In the genomic region with DNA sequence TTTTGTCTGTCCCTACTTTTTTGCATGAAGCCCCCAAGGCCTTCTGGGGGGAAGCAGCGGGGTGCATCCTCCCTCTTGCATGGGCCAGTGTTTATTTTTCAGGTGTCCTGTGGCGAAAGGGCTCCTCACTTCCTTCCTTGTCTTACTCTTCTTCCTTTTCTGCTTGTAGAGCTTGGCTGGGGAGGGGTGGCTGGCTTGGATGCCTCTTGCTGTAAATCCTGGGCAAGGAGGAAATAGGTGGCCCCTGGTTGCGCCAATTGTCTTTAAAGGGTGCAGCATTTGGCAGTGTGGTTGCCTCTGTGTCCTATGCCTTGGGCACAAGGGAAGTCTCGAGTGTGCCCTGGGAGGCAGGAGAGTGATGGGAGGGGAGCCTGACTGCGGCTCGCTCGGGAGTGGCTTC, we compare ENCODE assay signal across 23 cellular contexts.
"Had no signal": no experiment of that assay in that cellular context is flagged by ENCODE, and none has a peak within 500 bp of the region (broad histone marks: within the 10 kb centered on the region; RNA-seq: fewer than 3 reads in every experiment).

No MANE protein-coding gene starts in this region.

- H3K4me1 ChIP-seq: heart right ventricle, lower lobe of right lung, right atrium auricular region, stomach, testis, thyroid gland, transverse colon, upper lobe of left lung had no signal

- H3K27ac ChIP-seq: heart right ventricle, hepatocyte, lower lobe of right lung, ovary, right atrium auricular region, skin epidermis, stomach, testis, thyroid gland, transverse colon, upper lobe of left lung had no signal

- H3K36me3 ChIP-seq: heart right ventricle, lower lobe of right lung, ovary, right atrium auricular region, stomach, thyroid gland, transverse colon, upper lobe of left lung had no signal

- DNase-seq: heart right ventricle; islet precursor cell; left cardiac atrium; lower lobe of right lung; mammary epithelial cell; mesenchymal stem cell; naive thymus-derived CD8-positive, alpha-beta T cell; ovary; stimulated activated CD4-positive, alpha-beta T cell treated with anti-CD3 and anti-CD28 coated beads, Interleukin-2, amount 100 ng/mL, for 48 hours; stimulated activated CD4-positive, alpha-beta T cell treated with anti-CD3 and anti-CD28 coated beads, Interleukin-4, amount 100 ng/mL, for 4 hours; stimulated activated CD8-positive, alpha-beta memory T cell treated with anti-CD3 and anti-CD28 coated beads, Interleukin-4, amount 100 ng/mL, for 48 hours; stimulated activated naive B cell treated with anti-CD40 and anti-IgM and Interleukin-4, amounts not matched to agents 10 μg/mL and 1 μg/mL and 100 μg/mL, for 72 hours; stimulated activated naive CD8-positive, alpha-beta T cell treated with anti-CD3 and anti-CD28 coated beads, Interleukin-15, Interleukin-2, amounts not matched to agents 100 U/mL and 50 U/mL, for 24 hours; stomach; testis; thyroid gland; transverse colon had no signal

- H3K4me3 ChIP-seq: heart right ventricle, hepatocyte, lower lobe of right lung, ovary, right atrium auricular region, skin epidermis, stomach, testis, thyroid gland, transverse colon, upper lobe of left lung had no signal

- H3K27me3 ChIP-seq: heart right ventricle, hepatocyte, ovary, right atrium auricular region, stomach, testis, thyroid gland, transverse colon, upper lobe of left lung had no signal

- H3K9me3 ChIP-seq: lower lobe of right lung, ovary, right atrium auricular region, stomach, testis, thyroid gland, transverse colon, upper lobe of left lung had no signal

- ATAC-seq: heart right ventricle; left cardiac atrium; left lobe of liver; naive thymus-derived CD8-positive, alpha-beta T cell; sciatic nerve; stimulated activated naive B cell treated with anti-CD40 and anti-IgM and Interleukin-4, amounts not matched to agents 10 μg/mL and 1 μg/mL and 100 μg/mL, for 72 hours; stimulated activated naive CD8-positive, alpha-beta T cell treated with anti-CD3 and anti-CD28 coated beads, Interleukin-15, Interleukin-2, amounts not matched to agents 100 U/mL and 50 U/mL, for 24 hours had no signal
